In genomic region chr4:158840131-158840530, GRCh38 we compare ENCODE assay signal across 25 cellular contexts.
DNase-seq lines count a peak whose midpoint lies in the region; ATAC-seq, FAIRE-seq and TF ChIP-seq lines count a peak whose summit lies in the region.
"Had no signal": no experiment of that assay in that cellular context is flagged by ENCODE, and none has a peak within 500 bp of the region (broad histone marks: within the 10 kb centered on the region; RNA-seq: fewer than 3 reads in every experiment).

No MANE protein-coding gene starts in this region.

- no peaks in the 10 kb centered on the region for H3K9me3 Mint-ChIP-seq in activated CD4-positive, alpha-beta T cell treated with anti-CD3 and anti-CD28 coated beads, Interleukin-2, amount 10 ng/mL, durations not matched to agents 7 days and 5 days
- no peaks in the 10 kb centered on the region for H3K9me3 Mint-ChIP-seq in HFFc6
- H3K9me3 Mint-ChIP-seq: CD14-positive monocyte; CD4-positive, alpha-beta T cell; CD8-positive, alpha-beta memory T cell; GM23338; H9 had no signal

- H3K9me3 ChIP-seq in A549 (no peaks in the 10 kb centered on the region), T-helper 17 cell (ENCODE audit: control insufficient read depth, low read length, poor library complexity, severe bottlenecking) (no peaks in the 10 kb centered on the region)
- H3K9me3 ChIP-seq: BE2C; BLaER1 treated with 17β-estradiol and CSF1 and Interleukin-3, amounts not matched to agents 10 nM and 100 nM had no signal

- TF ChIP-seq CTCF in A549 (IDR thresholded peaks at IDR 0.05) (no peak), HFFc6 (IDR thresholded peaks at IDR 0.05) (no peak)

- no peak overlapping the region for H3K4me3 ChIP-seq in A549
- H3K4me3 ChIP-seq: BLaER1 treated with 17β-estradiol and CSF1 and Interleukin-3, amounts not matched to agents 10 nM and 100 nM; GM23338 had no signal

- ATAC-seq in A549 (no peak), T-helper 17 cell (no peak)
- ATAC-seq: GM23338, HCT116 had no signal

- H3K4me3 Mint-ChIP-seq in activated CD4-positive, alpha-beta T cell treated with anti-CD3 and anti-CD28 coated beads, Interleukin-2, amount 10 ng/mL, durations not matched to agents 7 days and 5 days, result no peak overlapping the region
- H3K4me3 Mint-ChIP-seq in T-helper 17 cell (no peak overlapping the region), HFFc6 (no peak overlapping the region)
- H3K4me3 Mint-ChIP-seq: CD14-positive monocyte; CD4-positive, alpha-beta T cell; CD8-positive, alpha-beta memory T cell; GM23338; H9 had no signal

- CTCF ChIA-PET in activated CD4-positive, alpha-beta T cell treated with anti-CD3 and anti-CD28 coated beads, Interleukin-2, amount 10 ng/mL, durations not matched to agents 7 days and 5 days (lab: Charles Lee), result interaction anchor here (0.7 to 1.7 kb wide), 4 partner anchors 9 to 129 kb away, joined by 3 read pairs; no protein-coding TSS in a partner anchor
- CTCF ChIA-PET in A549 (lab: Yijun Ruan, JAX), result interaction anchor here (0.7 to 2.2 kb wide), 4 partner anchors 10 to 558 kb away, joined by 3 to 12 read pairs (median 4); no protein-coding TSS in a partner anchor

- no peak for DNase-seq in activated CD4-positive, alpha-beta T cell treated with anti-CD3 and anti-CD28 coated beads, Interleukin-2, amount 10 ng/mL, durations not matched to agents 7 days and 5 days
- DNase-seq in activated CD4-positive, alpha-beta T cell treated with anti-CD3 and anti-CD28 coated beads, Interleukin-2, amount 50 U/mL, for 1 hour, result no peak
- DNase-seq in A549 (ENCODE audit: low read depth in 1 of 2, low spot score in 1 of 2) (no peak), T-helper 17 cell (no peak), left kidney (ENCODE audit: low read depth, low spot score) (peak; percentile 60), HFFc6 (no peak), NCI-H524 treated with DMSO at 0.1 percent for 48 hours (lab: John Stamatoyannopoulos, UW) (no peak), germinal center (ENCODE audit: low spot score) (no peak)
- DNase-seq: ACHN; AML-193; BE2C; CD4-positive, alpha-beta T cell; CD8-positive, alpha-beta memory T cell; DMS53; DMS79 treated with DMSO at 0.1 percent for 48 hours; GF-D8; H9 had no signal

- H3K4me1 ChIP-seq in A549, result no peaks in the 10 kb centered on the region
- H3K4me1 ChIP-seq: BE2C had no signal

- TF ChIP-seq RAD21 in A549 (conservative IDR thresholded peaks at IDR 0.05 in 1 of 2, IDR thresholded peaks at IDR 0.05 in 1 of 2), result no peak

- POLR2A ChIA-PET in activated CD4-positive, alpha-beta T cell treated with anti-CD3 and anti-CD28 coated beads, Interleukin-2, amount 10 ng/mL, durations not matched to agents 7 days and 5 days (lab: Charles Lee), result no interaction called here
- POLR2A ChIA-PET in A549 (lab: Yijun Ruan, JAX), result no interaction called here

- TF ChIP-seq EP300 in A549 (IDR thresholded peaks at IDR 0.05), result no peak

- no peak overlapping the region for H3K4me2 ChIP-seq in A549
- H3K4me2 ChIP-seq: BLaER1 treated with 17β-estradiol and CSF1 and Interleukin-3, amounts not matched to agents 10 nM and 100 nM; GM23338 had no signal

- TF ChIP-seq POLR2A in A549 (IDR thresholded peaks at IDR 0.05; ENCODE audit: low read length), result no peak

- no peaks in the 10 kb centered on the region for H3K27me3 Mint-ChIP-seq in activated CD4-positive, alpha-beta T cell treated with anti-CD3 and anti-CD28 coated beads, Interleukin-2, amount 10 ng/mL, durations not matched to agents 7 days and 5 days
- H3K27me3 Mint-ChIP-seq in T-helper 17 cell, result no peaks in the 10 kb centered on the region
- no peaks in the 10 kb centered on the region for H3K27me3 Mint-ChIP-seq in HFFc6 (ENCODE audit: insufficient read depth)
- H3K27me3 Mint-ChIP-seq: CD4-positive, alpha-beta T cell; CD8-positive, alpha-beta memory T cell had no signal

- H3K4me1 Mint-ChIP-seq in activated CD4-positive, alpha-beta T cell treated with anti-CD3 and anti-CD28 coated beads, Interleukin-2, amount 10 ng/mL, durations not matched to agents 7 days and 5 days, result no peaks in the 10 kb centered on the region
- H3K4me1 Mint-ChIP-seq in T-helper 17 cell, result no peaks in the 10 kb centered on the region
- no peaks in the 10 kb centered on the region for H3K4me1 Mint-ChIP-seq in HFFc6 (ENCODE audit: low read depth)
- H3K4me1 Mint-ChIP-seq: CD14-positive monocyte; CD8-positive, alpha-beta memory T cell had no signal

- WGBS in A549 (ENCODE audit: missing lambda C conversion rate), result 96% methylated on average over 4 of the region's 4 CpGs

- H3K36me3 Mint-ChIP-seq in activated CD4-positive, alpha-beta T cell treated with anti-CD3 and anti-CD28 coated beads, Interleukin-2, amount 10 ng/mL, durations not matched to agents 7 days and 5 days (ENCODE audit: low read depth), result peaks cover 24% of the 10 kb centered on the region
- H3K36me3 Mint-ChIP-seq in T-helper 17 cell (ENCODE audit: low read depth) (peaks cover 9% of the 10 kb centered on the region), HFFc6 (ENCODE audit: low read depth) (peaks cover 20% of the 10 kb centered on the region)

- H3K27ac ChIP-seq in A549, result no peak overlapping the region
- H3K27ac ChIP-seq: 22Rv1; BLaER1 treated with 17β-estradiol and CSF1 and Interleukin-3, amounts not matched to agents 10 nM and 100 nM had no signal

- FAIRE-seq in A549 (lab: Jason Lieb, UNC), result no peak
- FAIRE-seq: A204.1, GM12891, GM18507 had no signal

- peak overlapping the region; percentile 50 for H3K27ac Mint-ChIP-seq in activated CD4-positive, alpha-beta T cell treated with anti-CD3 and anti-CD28 coated beads, Interleukin-2, amount 10 ng/mL, durations not matched to agents 7 days and 5 days
- H3K27ac Mint-ChIP-seq in T-helper 17 cell (peak overlapping the region; percentile 5), HFFc6 (no peak overlapping the region)
- H3K27ac Mint-ChIP-seq: CD4-positive, alpha-beta T cell; CD8-positive, alpha-beta memory T cell had no signal

TF ChIP-seq in A549, 52 proteins besides CTCF, POLR2A, EP300 and RAD21:
- TF ChIP-seq MAFK (IDR thresholded peaks at IDR 0.05; ENCODE audit: partially characterized antibody) (peak; percentile 32), CEBPB (IDR thresholded peaks at IDR 0.05) (no peak)
